12 cellular contexts compared by ENCODE assay signal in the genomic region with DNA sequence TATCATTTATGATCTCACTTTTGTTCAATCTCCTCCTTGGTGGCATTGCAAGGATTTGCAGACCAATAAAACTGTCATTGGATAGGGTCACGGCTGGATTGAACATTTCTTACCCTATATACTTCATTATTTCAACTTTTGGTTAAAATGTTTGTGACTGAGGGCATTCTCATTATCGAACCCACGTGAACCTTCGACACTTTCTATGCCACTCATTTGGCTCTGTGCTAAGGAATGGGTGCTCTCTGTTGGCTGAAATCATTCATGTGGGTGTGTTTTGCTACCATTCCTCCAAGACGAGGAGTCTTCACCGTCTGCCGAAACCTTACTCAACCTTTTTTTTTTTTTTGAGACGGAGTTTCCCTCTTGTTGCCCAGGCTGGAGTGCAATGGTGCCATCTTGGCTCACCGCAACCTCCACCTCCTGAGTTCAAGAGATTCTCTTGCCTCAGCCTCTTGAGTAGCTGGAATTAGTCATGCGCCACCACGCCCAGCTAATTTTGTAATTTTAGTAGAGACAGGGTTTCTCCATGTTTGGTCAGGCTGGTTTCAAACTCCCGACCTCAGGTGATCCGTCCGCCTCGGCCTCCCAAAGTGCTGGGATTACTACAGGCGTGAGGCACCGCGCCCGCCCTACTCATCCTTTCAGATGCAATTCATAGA.
A peak's percentile ranks its signal among the peaks of the same experiment; 100 is the strongest.
DNase-seq lines count a peak whose midpoint lies in the region; ATAC-seq and TF ChIP-seq lines count a peak whose summit lies in the region.
"Had no signal": no experiment of that assay in that cellular context is flagged by ENCODE, and none has a peak within 500 bp of the region (broad histone marks: within the 10 kb centered on the region; RNA-seq: fewer than 3 reads in every experiment).

No MANE protein-coding gene starts in this region.

- H3K36me3 ChIP-seq in fibroblast of lung (ENCODE audit: control insufficient read depth, insufficient read depth, low read length): peaks cover 1% of the 10 kb centered on the region

- H3K27ac ChIP-seq in RWPE1: peak overlapping the region; percentile 95
- peak overlapping the region; percentile 92 for H3K27ac ChIP-seq in fibroblast of lung (ENCODE audit: insufficient read depth, low read length)
- H3K27ac ChIP-seq in skin epidermis: peak overlapping the region in 17 of 21 experiments; percentile 4 to 90 (median 82)

- POLR2A ChIA-PET in RWPE1 (lab: Yijun Ruan, JAX; ENCODE audit: low non-redundant PET): interaction anchor here (0.7 kb wide), 2 partner anchors 14 to 115 kb away, joined by 3 read pairs; no protein-coding TSS in a partner anchor

- H3K4me3 ChIP-seq in fibroblast of lung (replicated peaks in 1 of 4; ENCODE audit: control extremely low read depth in 1 of 4, insufficient read depth in 1 of 4, low read depth in 3 of 4, low read length in 4 of 4) (no peak overlapping the region), skin epidermis (no peak overlapping the region)

- no peak for TF ChIP-seq CTCF in RWPE1 (conservative IDR thresholded peaks at IDR 0.05; ENCODE audit: low read depth)
- TF ChIP-seq CTCF in fibroblast of lung (conservative IDR thresholded peaks at IDR 0.05 in 1 of 2, IDR thresholded peaks at IDR 0.05 in 1 of 2; ENCODE audit: low read depth in 1 of 2, low read length in 2 of 2): no peak

- CTCF ChIA-PET in RWPE1 (lab: Yijun Ruan, JAX): no interaction called here

- H3K4me2 ChIP-seq in fibroblast of lung (ENCODE audit: extremely low read depth, insufficient read depth, low read length): no peak overlapping the region

- no peak for ATAC-seq in HG03025 (IDR thresholded peaks at IDR 0.05; ENCODE audit: low FRiP score, unreplicated experiment)
- ATAC-seq: T-cell had no signal

- H3K4me1 ChIP-seq in fibroblast of lung (ENCODE audit: control insufficient read depth, extremely low read depth, insufficient read depth, low read length): peaks cover 30% of the 10 kb centered on the region

- no peak overlapping the region for H2AFZ ChIP-seq in fibroblast of lung (ENCODE audit: low read length)

- H4K20me1 ChIP-seq in fibroblast of lung (ENCODE audit: control insufficient read depth, extremely low read depth, insufficient read depth, low read length): no peaks in the 10 kb centered on the region

- no peaks in the 10 kb centered on the region for H3K27me3 ChIP-seq in fibroblast of lung (ENCODE audit: control insufficient read depth, insufficient read depth, low read length)

- no peaks in the 10 kb centered on the region for H3K79me2 ChIP-seq in fibroblast of lung (ENCODE audit: control insufficient read depth, insufficient read depth, low read length)

- no peaks in the 10 kb centered on the region for H3K9me3 ChIP-seq in fibroblast of lung (ENCODE audit: control insufficient read depth, insufficient read depth, low read depth, low read length)

- peak; percentile 18 for DNase-seq in NOMO-1 treated with DMSO at 0.1 percent for 48 hours (lab: John Stamatoyannopoulos, UW; ENCODE audit: unreplicated experiment)
- DNase-seq in NOMO-1 treated with dmso at 0.1 percent for 144 hours (lab: John Stamatoyannopoulos, UW; ENCODE audit: unreplicated experiment): no peak
- DNase-seq in RWPE1 (ENCODE audit: low spot score): no peak
- DNase-seq in fibroblast of lung (ENCODE audit: low read depth in 2 of 2): peak in 1 of 2 donors; percentile 23
- no peak for DNase-seq in NCI-H524 treated with DMSO at 0.1 percent for 48 hours (lab: John Stamatoyannopoulos, UW)
- no peak for DNase-seq in dedifferentiated amniotic fluid mesenchymal stem cell (ENCODE audit: extremely low spot score)
- DNase-seq: DMS79; effector CD8-positive, alpha-beta T cell; NCI-H524; T-cell had no signal

- no peak overlapping the region for H3K9ac ChIP-seq in fibroblast of lung (ENCODE audit: insufficient read depth, low read length)
